ENCODE assay signal across 11 cellular contexts in genomic region chr3:28576590-28577220, GRCh38.
DNase-seq lines count a peak whose midpoint lies in the region; ATAC-seq and TF ChIP-seq lines count a peak whose summit lies in the region.
"Had no signal": no experiment of that assay in that cellular context is flagged by ENCODE, and none has a peak within 500 bp of the region (broad histone marks: within the 10 kb centered on the region; RNA-seq: fewer than 3 reads in every experiment).

No MANE protein-coding gene starts in this region.

- no peak for DNase-seq in stimulated activated naive CD8-positive, alpha-beta T cell treated with anti-CD3 and anti-CD28 coated beads, Interleukin-15, amount 100 ng/mL, for 72 hours
- no peak for DNase-seq in stimulated activated naive CD8-positive, alpha-beta T cell treated with anti-CD3 and anti-CD28 coated beads, Interleukin-15, Interleukin-2, amounts not matched to agents 100 U/mL and 50 U/mL, for 24 hours
- DNase-seq in aorta (no peak), Caco-2 (no peak)

- peaks cover 73% of the 10 kb centered on the region for H3K27me3 Mint-ChIP-seq in stimulated activated naive CD8-positive, alpha-beta T cell treated with anti-CD3 and anti-CD28 coated beads, Interleukin-15, amount 100 ng/mL, for 72 hours
- peaks cover 67% of the 10 kb centered on the region for H3K27me3 Mint-ChIP-seq in nephron (ENCODE audit: low read depth)
- H3K27me3 Mint-ChIP-seq in Caco-2 (ENCODE audit: insufficient read depth, unreplicated experiment), result peaks cover 21% of the 10 kb centered on the region

- intact Hi-C loops in aorta (cut with DNase I) (no loop called here), Caco-2 (cut with micrococcal nuclease; ENCODE audit: unreplicated experiment) (no loop called here)

- POLR2A ChIA-PET in Caco-2 (lab: Charles Lee), result no interaction called here

- no peaks in the 10 kb centered on the region for H3K9me3 Mint-ChIP-seq in stimulated activated naive CD8-positive, alpha-beta T cell treated with anti-CD3 and anti-CD28 coated beads, Interleukin-15, amount 100 ng/mL, for 72 hours
- H3K9me3 Mint-ChIP-seq in nephron, result no peaks in the 10 kb centered on the region
- H3K9me3 Mint-ChIP-seq in Caco-2 (ENCODE audit: unreplicated experiment), result no peaks in the 10 kb centered on the region
- H3K9me3 Mint-ChIP-seq: activated T-helper 17 cell treated with anti-CD3 and anti-CD28 coated beads, Interleukin-2, amount 50 U/mL, for 72 hours; stimulated activated naive CD8-positive, alpha-beta T cell treated with anti-CD3 and anti-CD28 coated beads, Interleukin-15, Interleukin-2, amounts not matched to agents 100 ng/mL and 50 ng/mL, for 24 hours had no signal

- H3K36me3 Mint-ChIP-seq in nephron (ENCODE audit: low read depth), result no peaks in the 10 kb centered on the region
- H3K36me3 Mint-ChIP-seq in Caco-2 (ENCODE audit: insufficient read depth, unreplicated experiment), result no peaks in the 10 kb centered on the region

- CTCF ChIA-PET in Caco-2 (lab: Charles Lee), result no interaction called here

- no peak overlapping the region for H3K27ac Mint-ChIP-seq in stimulated activated naive CD8-positive, alpha-beta T cell treated with anti-CD3 and anti-CD28 coated beads, Interleukin-15, amount 100 ng/mL, for 72 hours
- H3K27ac Mint-ChIP-seq in nephron (peak overlapping the region in 2 of 3 experiments; percentile 6 to 46), Caco-2 (ENCODE audit: unreplicated experiment) (no peak overlapping the region)
- H3K27ac Mint-ChIP-seq: activated T-helper 17 cell treated with anti-CD3 and anti-CD28 coated beads, Interleukin-2, amount 50 U/mL, for 72 hours; stimulated activated naive CD8-positive, alpha-beta T cell treated with anti-CD3 and anti-CD28 coated beads, Interleukin-15, Interleukin-2, amounts not matched to agents 100 ng/mL and 50 ng/mL, for 24 hours had no signal

- WGBS in ectodermal cell, 2 experiments, result 13 to 15% methylated on average over 9 of the region's 9 CpGs
- 3 to 4% methylated on average over 9 of the region's 9 CpGs for WGBS in aorta, 2 donors

- TF ChIP-seq CTCF in nephron (IDR thresholded peaks at IDR 0.05; ENCODE audit: unreplicated experiment in 3 of 3) (no peak), Caco-2 (IDR thresholded peaks at IDR 0.05; ENCODE audit: insufficient read depth in 1 of 2, low read depth in 1 of 2, low read length in 1 of 2, severe bottlenecking in 1 of 2, unreplicated experiment in 1 of 2) (no peak)

- H3K4me1 Mint-ChIP-seq in stimulated activated naive CD8-positive, alpha-beta T cell treated with anti-CD3 and anti-CD28 coated beads, Interleukin-15, amount 100 ng/mL, for 72 hours, result peaks cover 8% of the 10 kb centered on the region
- H3K4me1 Mint-ChIP-seq in nephron (peaks cover 31% of the 10 kb centered on the region), Caco-2 (ENCODE audit: low read depth, unreplicated experiment) (no peaks in the 10 kb centered on the region)
- H3K4me1 Mint-ChIP-seq: activated T-helper 17 cell treated with anti-CD3 and anti-CD28 coated beads, Interleukin-2, amount 50 U/mL, for 72 hours had no signal

- peak; percentile 44 for ATAC-seq in stimulated activated naive CD8-positive, alpha-beta T cell treated with anti-CD3 and anti-CD28 coated beads, Interleukin-15, amount 100 ng/mL, for 72 hours
- ATAC-seq in stimulated activated naive CD8-positive, alpha-beta T cell treated with anti-CD3 and anti-CD28 coated beads, Interleukin-15, Interleukin-2, amounts not matched to agents 100 U/mL and 50 U/mL, for 24 hours, result no peak
- ATAC-seq in aorta (ENCODE audit: low FRiP score) (no peak), HG02678 (IDR thresholded peaks at IDR 0.05; ENCODE audit: unreplicated experiment) (no peak), GM21381 (IDR thresholded peaks at IDR 0.05; ENCODE audit: unreplicated experiment) (no peak)
- ATAC-seq: activated T-helper 17 cell treated with anti-CD3 and anti-CD28 coated beads, Interleukin-2, amount 50 U/mL, for 72 hours had no signal

- no peaks in the 10 kb centered on the region for H3K36me3 ChIP-seq in ectodermal cell (ENCODE audit: control insufficient read depth, insufficient read depth, low read length)
- H3K36me3 ChIP-seq in aorta (ENCODE audit: control insufficient read depth in 1 of 2, insufficient read depth in 2 of 2, low read length in 1 of 2), result no peaks in the 10 kb centered on the region
- no peaks in the 10 kb centered on the region for H3K36me3 ChIP-seq in Caco-2 (ENCODE audit: control insufficient read depth, insufficient read depth, low read length)
- H3K36me3 ChIP-seq: BLaER1 had no signal

- H3K27me3 ChIP-seq in ectodermal cell (ENCODE audit: control insufficient read depth, insufficient read depth, low read length, poor library complexity, severe bottlenecking), result peaks cover 53% of the 10 kb centered on the region
- H3K27me3 ChIP-seq in aorta (ENCODE audit: control insufficient read depth in 1 of 2, insufficient read depth in 2 of 2, low read length in 1 of 2), result no peaks in the 10 kb centered on the region
- no peaks in the 10 kb centered on the region for H3K27me3 ChIP-seq in Caco-2 (replicated peaks; ENCODE audit: control insufficient read depth, insufficient read depth, low read length)
- H3K27me3 ChIP-seq: BLaER1 had no signal

- no TSS peak for BruUV-seq in Caco-2 (replicated peaks; lab: Mats Ljungman, UMichigan)

- H3K4me3 Mint-ChIP-seq in stimulated activated naive CD8-positive, alpha-beta T cell treated with anti-CD3 and anti-CD28 coated beads, Interleukin-15, amount 100 ng/mL, for 72 hours, result peak overlapping the region in 1 of 2 donors; percentile 13
- H3K4me3 Mint-ChIP-seq in nephron (peak overlapping the region; percentile 70 to 91 (median 91)), Caco-2 (ENCODE audit: unreplicated experiment) (no peak overlapping the region)
- H3K4me3 Mint-ChIP-seq: activated T-helper 17 cell treated with anti-CD3 and anti-CD28 coated beads, Interleukin-2, amount 50 U/mL, for 72 hours; stimulated activated naive CD8-positive, alpha-beta T cell treated with anti-CD3 and anti-CD28 coated beads, Interleukin-15, Interleukin-2, amounts not matched to agents 100 ng/mL and 50 ng/mL, for 24 hours had no signal

- H3K4me3 ChIP-seq in ectodermal cell (ENCODE audit: insufficient read depth, low read depth, low read length), result peak overlapping the region; percentile 54
- peak overlapping the region; percentile 70 to 74 for H3K4me3 ChIP-seq in aorta (ENCODE audit: low read length in 2 of 2)
- no peak overlapping the region for H3K4me3 ChIP-seq in Caco-2 (ENCODE audit: low read depth, low read length)
- H3K4me3 ChIP-seq: BLaER1 had no signal

- H3K4me1 ChIP-seq in ectodermal cell (ENCODE audit: control insufficient read depth, insufficient read depth, low read length), result peaks cover 10% of the 10 kb centered on the region
- H3K4me1 ChIP-seq in aorta (ENCODE audit: control insufficient read depth in 1 of 2, insufficient read depth in 2 of 2, low read length in 2 of 2), result peaks cover 0 to 1% of the 10 kb centered on the region in 2 donors
- H3K4me1 ChIP-seq in Caco-2, result no peaks in the 10 kb centered on the region
- H3K4me1 ChIP-seq: BLaER1 had no signal

- H3K9me3 ChIP-seq in ectodermal cell (ENCODE audit: control insufficient read depth, low read length) (no peaks in the 10 kb centered on the region), aorta (ENCODE audit: control insufficient read depth, low read length) (no peaks in the 10 kb centered on the region), Caco-2 (no peaks in the 10 kb centered on the region)

- H3K27ac ChIP-seq in ectodermal cell (ENCODE audit: insufficient read depth, low read depth, low read length, poor library complexity, severe bottlenecking), result no peak overlapping the region
- H3K27ac ChIP-seq in aorta (ENCODE audit: low read depth in 1 of 2, low read length in 2 of 2), result peak overlapping the region in 1 of 2 donors; percentile 22
- H3K27ac ChIP-seq: BLaER1 had no signal

Comparison
In these comparisons a context has a peak if more than half of its experiments do, and no peak if none do; other contexts are left out.
1. H3K27ac Mint-ChIP-seq: peak in nephron (2 of 3); none in stimulated activated naive CD8-positive, alpha-beta T cell treated with anti-CD3 and anti-CD28 coated beads, Interleukin-15, amount 100 ng/mL, for 72 hours (0 of 2) and Caco-2 (single experiment).